In the genomic region with DNA sequence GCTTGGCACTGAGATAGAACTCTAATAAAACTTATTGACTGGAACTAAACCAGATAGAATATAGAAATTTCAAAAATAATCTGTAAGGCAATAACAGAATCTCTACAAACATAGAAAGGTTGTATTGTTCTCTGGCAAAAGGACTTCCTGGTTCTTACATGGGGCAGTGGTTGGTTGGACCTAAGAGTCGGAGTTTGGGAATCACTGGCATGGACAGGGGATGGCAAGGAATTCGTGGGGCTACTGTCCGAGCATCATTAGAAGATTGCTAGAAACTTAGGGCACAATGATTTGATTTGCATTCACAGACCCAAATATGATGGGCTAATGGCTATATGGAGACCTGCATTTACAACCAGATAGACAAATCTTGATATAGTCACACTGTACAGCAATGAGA, we compare ENCODE assay signal across 38 cellular contexts.
"Had no signal": no experiment of that assay in that cellular context is flagged by ENCODE, and none has a peak within 500 bp of the region (broad histone marks: within the 10 kb centered on the region; RNA-seq: fewer than 3 reads in every experiment).

No MANE protein-coding gene starts in this region.

- H3K27ac ChIP-seq: ascending aorta, body of pancreas, brain microvascular endothelial cell, breast epithelium, cardiac muscle cell had no signal

- ATAC-seq: activated naive CD4-positive, alpha-beta T cell treated with anti-CD3 and anti-CD28 coated beads, Interleukin-2, amount 50 U/mL, for 72 hours; activated naive CD8-positive, alpha-beta T cell treated with anti-CD3 and anti-CD28 coated beads, Interleukin-2, amount 50 U/mL, for 24 hours; activated T-cell treated with anti-CD3 and anti-CD28 coated beads, Interleukin-2, amount 50 U/mL, for 4 hours; activated T-cell treated with anti-CD3 and anti-CD28 coated beads, Interleukin-2, amount 50 U/mL, for 72 hours; activated T-helper 17 cell treated with anti-CD3 and anti-CD28 coated beads, Interleukin-2, amount 50 U/mL, for 72 hours; body of pancreas had no signal

- H3K36me3 Mint-ChIP-seq: activated naive CD4-positive, alpha-beta T cell treated with anti-CD3 and anti-CD28 coated beads, Interleukin-2, amount 10 ng/mL, durations not matched to agents 7 days and 5 days; activated naive CD4-positive, alpha-beta T cell treated with anti-CD3 and anti-CD28 coated beads, Interleukin-2, amount 50 U/mL, for 24 hours; activated naive CD4-positive, alpha-beta T cell treated with anti-CD3 and anti-CD28 coated beads, Interleukin-2, amount 50 U/mL, for 72 hours; activated naive CD8-positive, alpha-beta T cell treated with anti-CD3 and anti-CD28 coated beads for 36 hours; activated naive CD8-positive, alpha-beta T cell treated with anti-CD3 and anti-CD28 coated beads, Interleukin-2, amount 10 ng/mL, durations not matched to agents 7 days and 5 days; brain had no signal

- FAIRE-seq: astrocyte had no signal

- H3K4me1 ChIP-seq: ascending aorta, body of pancreas, breast epithelium had no signal

- H3K36me3 ChIP-seq: ascending aorta, brain microvascular endothelial cell, breast epithelium, cardiac muscle cell had no signal

- H3K27ac Mint-ChIP-seq: activated naive CD4-positive, alpha-beta T cell treated with anti-CD3 and anti-CD28 coated beads for 36 hours; activated naive CD4-positive, alpha-beta T cell treated with anti-CD3 and anti-CD28 coated beads, Interleukin-2, amount 10 ng/mL, durations not matched to agents 7 days and 5 days; activated naive CD4-positive, alpha-beta T cell treated with anti-CD3 and anti-CD28 coated beads, Interleukin-2, amount 50 U/mL, for 24 hours; activated naive CD4-positive, alpha-beta T cell treated with anti-CD3 and anti-CD28 coated beads, Interleukin-2, amount 50 U/mL, for 72 hours; activated naive CD8-positive, alpha-beta T cell; activated naive CD8-positive, alpha-beta T cell treated with anti-CD3 and anti-CD28 coated beads for 36 hours; activated naive CD8-positive, alpha-beta T cell treated with anti-CD3 and anti-CD28 coated beads, Interleukin-2, amount 10 ng/mL, durations not matched to agents 7 days and 5 days; activated naive CD8-positive, alpha-beta T cell treated with anti-CD3 and anti-CD28 coated beads, Interleukin-2, amount 50 U/mL, for 24 hours; activated T-cell treated with anti-CD3 and anti-CD28 coated beads, Interleukin-2, amount 50 U/mL, for 24 hours; activated T-cell treated with anti-CD3 and anti-CD28 coated beads, Interleukin-2, amount 50 U/mL, for 72 hours; activated T-helper 1 cell treated with anti-CD3 and anti-CD28 coated beads, Interleukin-12 subunit alpha, Interleukin-12 subunit beta, Interleukin-2, Interleukin-4 antibody, amounts not matched to agents 30 ng/mL and 10 ng/mL and 1 ng/mL, durations not matched to agents 14 hours and 24 hours and 36 hours; activated T-helper 17 cell treated with anti-CD3 and anti-CD28 coated beads, Interleukin-2, amount 50 U/mL, for 72 hours; activated T-helper 2 cell treated with anti-CD3 and anti-CD28 coated beads, Interferon-gamma antibody, Interleukin-2, Interleukin-4, amounts not matched to agents 10 μg/mL and 5 μg/mL and 100 μg/mL, durations not matched to agents 14 hours and 24 hours and 36 hours; brain had no signal

- H3K9me3 Mint-ChIP-seq: activated naive CD4-positive, alpha-beta T cell treated with anti-CD3 and anti-CD28 coated beads for 36 hours; activated naive CD4-positive, alpha-beta T cell treated with anti-CD3 and anti-CD28 coated beads, Interleukin-2, amount 10 ng/mL, durations not matched to agents 7 days and 5 days; activated naive CD4-positive, alpha-beta T cell treated with anti-CD3 and anti-CD28 coated beads, Interleukin-2, amount 50 U/mL, for 72 hours; activated naive CD8-positive, alpha-beta T cell treated with anti-CD3 and anti-CD28 coated beads for 36 hours; activated naive CD8-positive, alpha-beta T cell treated with anti-CD3 and anti-CD28 coated beads, Interleukin-2, amount 10 ng/mL, durations not matched to agents 7 days and 5 days; activated naive CD8-positive, alpha-beta T cell treated with anti-CD3 and anti-CD28 coated beads, Interleukin-2, amount 50 U/mL, for 24 hours; activated T-cell treated with anti-CD3 and anti-CD28 coated beads, Interleukin-2, amount 50 U/mL, for 24 hours; activated T-cell treated with anti-CD3 and anti-CD28 coated beads, Interleukin-2, amount 50 U/mL, for 4 hours; activated T-cell treated with anti-CD3 and anti-CD28 coated beads, Interleukin-2, amount 50 U/mL, for 72 hours; activated T-helper 1 cell treated with anti-CD3 and anti-CD28 coated beads, Interleukin-12 subunit alpha, Interleukin-12 subunit beta, Interleukin-2, Interleukin-4 antibody, amounts not matched to agents 30 ng/mL and 10 ng/mL and 1 ng/mL, durations not matched to agents 14 hours and 24 hours and 36 hours; activated T-helper 17 cell treated with anti-CD3 and anti-CD28 coated beads, Interleukin-2, amount 50 U/mL, for 72 hours; activated T-helper 2 cell treated with anti-CD3 and anti-CD28 coated beads, Interferon-gamma antibody, Interleukin-2, Interleukin-4, amounts not matched to agents 10 μg/mL and 5 μg/mL and 100 μg/mL, durations not matched to agents 14 hours and 24 hours and 36 hours; central memory CD8-positive, alpha-beta T cell had no signal

- H3K27me3 Mint-ChIP-seq: activated naive CD4-positive, alpha-beta T cell treated with anti-CD3 and anti-CD28 coated beads, Interleukin-2, amount 10 ng/mL, durations not matched to agents 7 days and 5 days; activated naive CD8-positive, alpha-beta T cell treated with anti-CD3 and anti-CD28 coated beads, Interleukin-2, amount 10 ng/mL, durations not matched to agents 7 days and 5 days; brain had no signal

- DNase-seq: activated effector memory CD4-positive, alpha-beta T cell treated with anti-CD3 and anti-CD28 coated beads, Interleukin-2, amount 50 U/mL, for 16 hours; activated effector memory CD4-positive, alpha-beta T cell treated with Interleukin-2 at 50 U/mL for 16 hours; activated gamma-delta T cell; activated gamma-delta T cell treated with Interleukin-2 at 50 U/mL for 16 hours; activated naive CD4-positive, alpha-beta T cell; activated naive CD4-positive, alpha-beta T cell treated with anti-CD3 and anti-CD28 coated beads for 36 hours; activated naive CD4-positive, alpha-beta T cell treated with anti-CD3 and anti-CD28 coated beads, Interleukin-2, amount 10 ng/mL, durations not matched to agents 7 days and 5 days; activated naive CD4-positive, alpha-beta T cell treated with anti-CD3 and anti-CD28 coated beads, Interleukin-2, amount 50 U/mL, for 16 hours; activated naive CD4-positive, alpha-beta T cell treated with Interleukin-2 at 50 U/mL for 16 hours; activated naive CD8-positive, alpha-beta T cell treated with anti-CD3 and anti-CD28 coated beads for 36 hours; activated naive CD8-positive, alpha-beta T cell treated with anti-CD3 and anti-CD28 coated beads, Interleukin-2, amount 10 ng/mL, durations not matched to agents 7 days and 5 days; activated naive CD8-positive, alpha-beta T cell treated with anti-CD3 and anti-CD28 coated beads, Interleukin-2, amount 50 U/mL, for 24 hours; activated T-cell treated with anti-CD3 and anti-CD28 coated beads, Interleukin-2, amount 50 U/mL, for 1 hour; activated T-cell treated with anti-CD3 and anti-CD28 coated beads, Interleukin-2, amount 50 U/mL, for 24 hours; activated T-cell treated with anti-CD3 and anti-CD28 coated beads, Interleukin-2, amount 50 U/mL, for 4 hours; activated T-cell treated with anti-CD3 and anti-CD28 coated beads, Interleukin-2, amount 50 U/mL, for 48 hours; activated T-cell treated with anti-CD3 and anti-CD28 coated beads, Interleukin-2, amount 50 U/mL, for 72 hours; amniotic stem cell; amygdala; anterior cingulate cortex; aorta; body of pancreas; brain microvascular endothelial cell; caudate nucleus; central memory CD4-positive, alpha-beta T cell; cerebellar nuclear complex had no signal

- H3K4me3 ChIP-seq: ascending aorta, body of pancreas, breast epithelium, cardiac muscle cell had no signal

- H3K9me3 ChIP-seq: ascending aorta, body of pancreas had no signal

- H3K4me3 Mint-ChIP-seq: activated naive CD4-positive, alpha-beta T cell treated with anti-CD3 and anti-CD28 coated beads for 36 hours; activated naive CD4-positive, alpha-beta T cell treated with anti-CD3 and anti-CD28 coated beads, Interleukin-2, amount 10 ng/mL, durations not matched to agents 7 days and 5 days; activated naive CD4-positive, alpha-beta T cell treated with anti-CD3 and anti-CD28 coated beads, Interleukin-2, amount 50 U/mL, for 24 hours; activated naive CD8-positive, alpha-beta T cell; activated naive CD8-positive, alpha-beta T cell treated with anti-CD3 and anti-CD28 coated beads for 36 hours; activated naive CD8-positive, alpha-beta T cell treated with anti-CD3 and anti-CD28 coated beads, Interleukin-2, amount 10 ng/mL, durations not matched to agents 7 days and 5 days; activated naive CD8-positive, alpha-beta T cell treated with anti-CD3 and anti-CD28 coated beads, Interleukin-2, amount 50 U/mL, for 24 hours; activated T-cell treated with anti-CD3 and anti-CD28 coated beads, Interleukin-2, amount 50 U/mL, for 24 hours; activated T-cell treated with anti-CD3 and anti-CD28 coated beads, Interleukin-2, amount 50 U/mL, for 4 hours; activated T-cell treated with anti-CD3 and anti-CD28 coated beads, Interleukin-2, amount 50 U/mL, for 72 hours; activated T-helper 1 cell treated with anti-CD3 and anti-CD28 coated beads, Interleukin-12 subunit alpha, Interleukin-12 subunit beta, Interleukin-2, Interleukin-4 antibody, amounts not matched to agents 30 ng/mL and 10 ng/mL and 1 ng/mL, durations not matched to agents 14 hours and 24 hours and 36 hours; activated T-helper 17 cell treated with anti-CD3 and anti-CD28 coated beads, Interleukin-2, amount 50 U/mL, for 72 hours; brain; central memory CD8-positive, alpha-beta T cell had no signal

- H3K27me3 ChIP-seq: ascending aorta, body of pancreas, brain microvascular endothelial cell, breast epithelium, cardiac muscle cell had no signal

- H3K4me1 Mint-ChIP-seq: activated naive CD4-positive, alpha-beta T cell treated with anti-CD3 and anti-CD28 coated beads, Interleukin-2, amount 10 ng/mL, durations not matched to agents 7 days and 5 days; activated T-helper 17 cell treated with anti-CD3 and anti-CD28 coated beads, Interleukin-2, amount 50 U/mL, for 72 hours; brain; central memory CD8-positive, alpha-beta T cell had no signal
